ENCODE assay signal across 8 cellular contexts in genomic region chr1:28887418-28887834, GRCh38. TPM values are rescaled to one million over a fixed set of nuclear protein-coding genes. Genes with fewer than 3 reads are reported as not detected.
DNase-seq lines count a peak whose midpoint lies in the region; ATAC-seq and TF ChIP-seq lines count a peak whose summit lies in the region.

No MANE protein-coding gene starts in this region.

- peaks cover 33% of the 10 kb centered on the region for H3K27me3 Mint-ChIP-seq in nephron (ENCODE audit: low read depth)

- peaks cover 21% of the 10 kb centered on the region for H3K4me1 Mint-ChIP-seq in nephron

- peak overlapping the region; percentile 30 to 83 (median 56) for H3K27ac Mint-ChIP-seq in nephron

- ATAC-seq in HG03066 (IDR thresholded peaks at IDR 0.05; ENCODE audit: low read depth, unreplicated experiment) (peak; percentile 18), HG03196 (IDR thresholded peaks at IDR 0.05; ENCODE audit: unreplicated experiment) (no peak)

- DNase-seq in activated CD8-positive, alpha-beta memory T cell treated with anti-CD3 and anti-CD28 coated beads for 24 hours: peak; percentile 74
- DNase-seq in epithelial cell of proximal tubule (ENCODE audit: low read depth) (no peak), COLO829 (ENCODE audit: low spot score) (no peak), DMS79 (lab: John Stamatoyannopoulos, UW) (no peak)

- no peaks in the 10 kb centered on the region for H3K9me3 Mint-ChIP-seq in nephron

- peak overlapping the region; percentile 94 to 97 (median 94) for H3K4me3 Mint-ChIP-seq in nephron

- TF ChIP-seq CTCF in C4-2B (conservative IDR thresholded peaks at IDR 0.05) (no peak), epithelial cell of proximal tubule (conservative IDR thresholded peaks at IDR 0.05; ENCODE audit: low read depth, low read length) (no peak), nephron (IDR thresholded peaks at IDR 0.05; ENCODE audit: unreplicated experiment in 3 of 3) (no peak)

- no peaks in the 10 kb centered on the region for H3K36me3 Mint-ChIP-seq in nephron (ENCODE audit: low read depth)

- peak overlapping the region; percentile 100 for H3K4me3 ChIP-seq in epithelial cell of proximal tubule (ENCODE audit: low read depth, low read length)

- peak overlapping the region; percentile 74 for H3K27ac ChIP-seq in C4-2B

RNA-seq across cellular contexts. Expression of gene EPB41, which starts 26.9 kb away (rescaled TPM):
- total RNA-seq in epithelial cell of proximal tubule: 15.5 and 16.1 TPM in 2 replicates
